In the genomic region with DNA sequence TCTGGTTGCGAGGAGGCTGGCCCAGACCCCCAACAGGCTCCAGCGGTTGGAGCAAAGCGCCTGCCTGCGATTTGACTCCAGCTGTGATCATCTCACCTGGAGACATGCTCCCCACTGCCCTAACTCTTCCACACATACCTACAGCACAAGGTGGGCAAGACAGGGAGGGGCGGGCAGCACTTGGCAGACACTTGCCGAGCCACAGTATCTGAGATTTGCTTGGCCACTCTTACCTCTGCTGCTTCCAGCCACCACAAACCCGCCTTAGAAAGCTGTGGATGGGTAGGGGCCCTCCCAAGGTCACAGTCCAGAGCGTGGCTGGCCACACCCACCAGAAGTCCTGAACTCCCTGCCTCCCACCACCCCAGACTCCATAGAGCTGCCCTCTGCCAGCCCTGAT, we compare ENCODE assay signal across 1 cellular context.
TF ChIP-seq lines count a peak whose summit lies in the region.

No MANE protein-coding gene starts in this region.

TF ChIP-seq in HCT116, 20 proteins besides CTCF, POLR2A, EP300 and RAD21:
- TF ChIP-seq MAX (IDR thresholded peaks at IDR 0.05) (no peak), ZFX (IDR thresholded peaks at IDR 0.05) (0 out of 2 replicates have a peak, but pooled peaks have one; percentile 2)
